Comparison of ENCODE assay signal across 26 cellular contexts in the genomic region with DNA sequence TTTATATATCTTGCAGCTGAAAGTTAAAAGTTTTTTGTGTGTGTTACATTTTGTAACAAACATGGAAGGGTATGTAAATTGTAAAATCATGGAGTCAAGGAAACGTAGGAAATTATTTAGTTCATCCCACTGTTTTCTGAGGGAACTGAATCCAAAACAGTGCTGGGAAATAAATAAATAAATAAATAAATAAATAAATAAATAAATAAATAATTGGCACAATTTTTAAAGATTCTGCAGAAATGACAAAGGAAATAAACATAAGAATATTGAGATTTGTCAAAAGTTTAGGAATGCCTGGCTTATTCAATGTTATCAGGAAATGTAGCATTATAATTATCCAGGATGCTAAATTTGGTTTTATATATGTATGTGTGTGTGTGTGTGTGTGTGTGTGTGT.
"Had no signal": no experiment of that assay in that cellular context is flagged by ENCODE, and none has a peak within 500 bp of the region (broad histone marks: within the 10 kb centered on the region; RNA-seq: fewer than 3 reads in every experiment).

No MANE protein-coding gene starts in this region.

- H3K4me3 ChIP-seq: ascending aorta, cardiac muscle cell, MG63, SJSA1 had no signal

- H3K36me3 ChIP-seq: cardiac muscle cell, MG63 had no signal

- ATAC-seq: activated CD4-positive, CD25-positive, alpha-beta regulatory T cell treated with anti-CD3 and anti-CD28 coated beads, Interleukin-2, amount 50 U/mL, for 24 hours; activated naive CD4-positive, alpha-beta T cell treated with anti-CD3 and anti-CD28 coated beads, Interleukin-2, amount 50 U/mL, for 72 hours; activated naive CD8-positive, alpha-beta T cell treated with anti-CD3 and anti-CD28 coated beads, Interleukin-2, amount 50 U/mL, for 24 hours; activated T-cell treated with anti-CD3 and anti-CD28 coated beads, Interleukin-2, amount 50 U/mL, for 4 hours; Panc1; Right ventricle myocardium inferior had no signal

- H3K27me3 ChIP-seq: ascending aorta, brain microvascular endothelial cell, cardiac muscle cell, MG63, SJSA1 had no signal

- DNase-seq: activated CD4-positive, alpha-beta T cell treated with anti-CD3 and anti-CD28 coated beads for 4 hours; activated effector memory CD4-positive, alpha-beta T cell treated with anti-CD3 and anti-CD28 coated beads, Interleukin-2, amount 50 U/mL, for 16 hours; activated naive CD4-positive, alpha-beta T cell treated with Interleukin-2 at 50 U/mL for 16 hours; activated naive CD8-positive, alpha-beta T cell treated with anti-CD3 and anti-CD28 coated beads, Interleukin-2, amount 50 U/mL, for 24 hours; activated T-cell treated with anti-CD3 and anti-CD28 coated beads, Interleukin-2, amount 50 U/mL, for 4 hours; amniotic stem cell; brain microvascular endothelial cell; MG63; MV-4-11; NCI-H1092 treated with DMSO at 0.1 percent for 48 hours; NCI-H1417 treated with DMSO at 0.1 percent for 48 hours; NCI-H1694; NCI-H2029 treated with DMSO at 0.1 percent for 48 hours; NCI-H345; NCI-H510A; NCI-H69; NK-92 treated with Interleukin-12 subunit alpha and Interleukin-12 subunit beta, amount 100 ng/mL, for 24 hours; OCI-M1; RPMI8226 had no signal

- H3K27ac ChIP-seq: brain microvascular endothelial cell, cardiac muscle cell, SJSA1 had no signal

- H3K9me3 ChIP-seq: MG63 had no signal
